In genomic region chr19:47713046-47714021, GRCh38 we compare ENCODE assay signal across 8 cellular contexts. TPM values are rescaled to one million over a fixed set of nuclear protein-coding genes. Genes with fewer than 3 reads are reported as not detected.
DNase-seq lines count a peak whose midpoint lies in the region; ATAC-seq and TF ChIP-seq lines count a peak whose summit lies in the region.

A gene with protein sequence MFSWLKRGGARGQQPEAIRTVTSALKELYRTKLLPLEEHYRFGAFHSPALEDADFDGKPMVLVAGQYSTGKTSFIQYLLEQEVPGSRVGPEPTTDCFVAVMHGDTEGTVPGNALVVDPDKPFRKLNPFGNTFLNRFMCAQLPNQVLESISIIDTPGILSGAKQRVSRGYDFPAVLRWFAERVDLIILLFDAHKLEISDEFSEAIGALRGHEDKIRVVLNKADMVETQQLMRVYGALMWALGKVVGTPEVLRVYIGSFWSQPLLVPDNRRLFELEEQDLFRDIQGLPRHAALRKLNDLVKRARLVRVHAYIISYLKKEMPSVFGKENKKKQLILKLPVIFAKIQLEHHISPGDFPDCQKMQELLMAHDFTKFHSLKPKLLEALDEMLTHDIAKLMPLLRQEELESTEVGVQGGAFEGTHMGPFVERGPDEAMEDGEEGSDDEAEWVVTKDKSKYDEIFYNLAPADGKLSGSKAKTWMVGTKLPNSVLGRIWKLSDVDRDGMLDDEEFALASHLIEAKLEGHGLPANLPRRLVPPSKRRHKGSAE (plus strand): TSS chr19:47713422. CDS start chr19:47716613, 3,191 bp downstream.

- H3K27ac ChIP-seq in testis: peak within 1 kb of the TSS; percentile 60 to 88

- H3K4me3 ChIP-seq in fibroblast of the aortic adventitia (ENCODE audit: low read depth, low read length) (peak within 1 kb of the TSS; percentile 98), testis (peak within 1 kb of the TSS; percentile 68 to 72)

- DNase-seq in NCI-H2227 (lab: John Stamatoyannopoulos, UW; ENCODE audit: unreplicated experiment) (peak; percentile 71), activated T-helper 1 cell treated with Interleukin-2 at 50 U/mL for 16 hours (ENCODE audit: low read depth) (peak; percentile 20), fibroblast of the aortic adventitia (ENCODE audit: low read depth) (peak; percentile 78), natural killer cell (no peak), testis (peak; percentile 56), NCI-H2029 (lab: John Stamatoyannopoulos, UW) (no peak)

- H3K4me1 Mint-ChIP-seq in natural killer cell: peaks cover 0 to 6% of the 10 kb centered on the region in 2 donors

- H3K9me3 ChIP-seq in ES-I3 (ENCODE audit: control insufficient read depth, insufficient read depth, low read length): peaks cover 4% of the 10 kb centered on the region; the same call in 1 of the 2 replicates
- no peaks in the 10 kb centered on the region for H3K9me3 ChIP-seq in testis

- peak in 2 of 3 donors; percentile 68 to 76 for ATAC-seq in natural killer cell
- ATAC-seq in HG03108 (IDR thresholded peaks at IDR 0.05; ENCODE audit: unreplicated experiment): no peak

- TF ChIP-seq CTCF in fibroblast of the aortic adventitia (IDR thresholded peaks at IDR 0.05; ENCODE audit: insufficient read depth, low read length) (peak; percentile 96), natural killer cell (IDR thresholded peaks at IDR 0.05) (peak; percentile 80), testis (IDR thresholded peaks at IDR 0.05) (peak; percentile 90 to 94 (median 93))

- H3K36me3 Mint-ChIP-seq in natural killer cell: no peaks in the 10 kb centered on the region

- intact Hi-C loops in natural killer cell (cut with micrococcal nuclease) (no loop called here), testis (cut with DNase I; ENCODE audit: low total_unique reads) (loop anchor here (10.0 kb wide), 1 partner anchor 71 kb away; no protein-coding TSS in a partner anchor)

- no peaks in the 10 kb centered on the region for H3K4me1 ChIP-seq in ES-I3 (ENCODE audit: insufficient read depth, low read length)
- peaks cover 17% of the 10 kb centered on the region for H3K4me1 ChIP-seq in testis

- H3K36me3 ChIP-seq in ES-I3 (ENCODE audit: insufficient read depth, low read length) (no peaks in the 10 kb centered on the region), testis (ENCODE audit: low read depth, missing control alignments) (no peaks in the 10 kb centered on the region)

- H3K27me3 Mint-ChIP-seq in natural killer cell (ENCODE audit: low read depth in 2 of 2): peaks cover 24 to 27% of the 10 kb centered on the region in 2 donors

- H3K27me3 ChIP-seq in testis: no peaks in the 10 kb centered on the region

- H3K27ac Mint-ChIP-seq in natural killer cell: no peak within 1 kb of the TSS

- TF ChIP-seq POLR2A in testis (IDR thresholded peaks at IDR 0.05): no peak

- H3K4me3 Mint-ChIP-seq in natural killer cell: no peak within 1 kb of the TSS

- peak within 1 kb of the TSS; percentile 89 for H3K9ac ChIP-seq in ES-I3 (ENCODE audit: low read depth, low read length)

- 7 to 14% methylated on average over 24 to 51 of the region's 52 CpGs for WGBS in testis, 2 donors

- no peaks in the 10 kb centered on the region for H3K9me3 Mint-ChIP-seq in natural killer cell

RNA-seq across cellular contexts. Expression of the gene that starts here (rescaled TPM):
- total RNA-seq in fibroblast of the aortic adventitia (ENCODE audit: low replicate concordance) (70.4 and 110 TPM in 2 replicates), natural killer cell (under 1 TPM; 0.09 to 0.40 (median 0.12) TPM), testis (10 to 100 TPM; 26.8 to 33.9 TPM)
- polyA plus RNA-seq in testis (ENCODE audit: insufficient read depth, low read depth, low replicate concordance): 37.0 TPM

Comparison
In these comparisons a context has a peak if more than half of its experiments do, and no peak if none do; other contexts are left out.
1. RNA of the gene that starts here (total RNA-seq): 70.4 to 110 TPM in fibroblast of the aortic adventitia and 26.8 to 33.9 TPM in testis; 0.09 to 0.40 TPM in natural killer cell; every median in the first group is over 10 times any median in the second.
2. Peak in ATAC-seq in natural killer cell; RNA of the gene not detected or under 1 TPM.
3. DNase-seq: peak in NCI-H2227 (single experiment), activated T-helper 1 cell treated with Interleukin-2 at 50 U/mL for 16 hours (single experiment), fibroblast of the aortic adventitia (single experiment) and testis (single experiment); none in natural killer cell (single experiment) and NCI-H2029 (single experiment).
4. Peak in every context shown above with its lines, with median percentiles within 50 percentile points of each other: CTCF ChIP-seq.